ENCODE assay signal across 10 cellular contexts in genomic region chr2:189222440-189222839, GRCh38. TPM values are rescaled to one million over a fixed set of nuclear protein-coding genes. Genes with fewer than 3 reads are reported as not detected.
DNase-seq lines count a peak whose midpoint lies in the region; ATAC-seq and TF ChIP-seq lines count a peak whose summit lies in the region.
"Had no signal": no experiment of that assay in that cellular context is flagged by ENCODE, and none has a peak within 500 bp of the region (broad histone marks: within the 10 kb centered on the region; RNA-seq: fewer than 3 reads in every experiment).

No MANE protein-coding gene starts in this region.

- no peak overlapping the region for H3K9ac ChIP-seq in smooth muscle cell (ENCODE audit: low read depth)

- WGBS in smooth muscle cell (ENCODE audit: low lambda C conversion rate): 88% methylated on average over 3 of the region's 3 CpGs

- no peaks in the 10 kb centered on the region for H3K79me2 ChIP-seq in smooth muscle cell (ENCODE audit: low read depth)

- H3K9me3 ChIP-seq in smooth muscle cell (replicated peaks; ENCODE audit: low read depth): no peaks in the 10 kb centered on the region
- H3K9me3 ChIP-seq: ovary had no signal

- intact Hi-C loops in left ventricle myocardium superior (cut with micrococcal nuclease): no loop called here

- no peaks in the 10 kb centered on the region for H3K27me3 ChIP-seq in smooth muscle cell (ENCODE audit: low read depth)
- H3K27me3 ChIP-seq: ovary had no signal

- peak; percentile 95 for DNase-seq in LNCaP clone FGC (ENCODE audit: low read depth)
- DNase-seq in left ventricle myocardium superior: peak; percentile 17
- DNase-seq in smooth muscle cell (lab: John Stamatoyannopoulos, UW; ENCODE audit: unreplicated experiment): no peak
- no peak for DNase-seq in activated gamma-delta T cell (lab: John Stamatoyannopoulos, UW)
- DNase-seq: GDM1, T-cell had no signal

- H3K27ac ChIP-seq in VCaP: peak overlapping the region; percentile 88
- peak overlapping the region; percentile 26 for H3K27ac ChIP-seq in smooth muscle cell (ENCODE audit: low read depth)
- H3K27ac ChIP-seq: ovary had no signal

- ATAC-seq in left ventricle myocardium superior (peak; percentile 22), GM19463 (IDR thresholded peaks at IDR 0.05; ENCODE audit: unreplicated experiment) (no peak), HG03378 (IDR thresholded peaks at IDR 0.05; ENCODE audit: unreplicated experiment) (no peak)
- ATAC-seq: T-cell had no signal

- H3F3A ChIP-seq in smooth muscle cell (ENCODE audit: low read depth): peaks cover 12% of the 10 kb centered on the region

- no peaks in the 10 kb centered on the region for H3K36me3 ChIP-seq in smooth muscle cell (ENCODE audit: low read depth)
- H3K36me3 ChIP-seq: ovary had no signal

- H3K4me2 ChIP-seq in smooth muscle cell: peak overlapping the region; percentile 5

- peak overlapping the region; percentile 67 for H2AFZ ChIP-seq in smooth muscle cell (ENCODE audit: low read depth)

- H4K20me1 ChIP-seq in smooth muscle cell (ENCODE audit: low read depth): no peaks in the 10 kb centered on the region

- H3K4me3 ChIP-seq in LNCaP clone FGC (ENCODE audit: low read depth, low read length) (no peak overlapping the region), smooth muscle cell (no peak overlapping the region)
- H3K4me3 ChIP-seq: ovary had no signal

- TF ChIP-seq CTCF in LNCaP clone FGC (IDR thresholded peaks at IDR 0.05; ENCODE audit: control insufficient read depth, extremely low read depth, insufficient read depth): no peak
- no peak for TF ChIP-seq CTCF in VCaP (conservative IDR thresholded peaks at IDR 0.05)
- TF ChIP-seq CTCF in smooth muscle cell (IDR thresholded peaks at IDR 0.05; ENCODE audit: borderline replicate concordance, insufficient read depth, poor library complexity, severe bottlenecking): no peak

- H3K4me1 ChIP-seq in smooth muscle cell (ENCODE audit: low read depth): no peaks in the 10 kb centered on the region

RNA-seq across cellular contexts. Expression of gene COL5A2, which starts 42.9 kb away (rescaled TPM):
- total RNA-seq in left ventricle myocardium superior (8.1 TPM), smooth muscle cell (697 and 944 TPM in 2 replicates)
- 295 and 364 TPM in 2 replicates for polyA plus RNA-seq in smooth muscle cell

Comparison
In these comparisons a context has a peak if more than half of its experiments do, and no peak if none do; other contexts are left out.
1. DNase-seq: peak in LNCaP clone FGC (single experiment) and left ventricle myocardium superior (single experiment); none in smooth muscle cell (single experiment) and activated gamma-delta T cell (single experiment).
2. RNA of gene COL5A2, which starts 42.9 kb away (total RNA-seq): 697 to 944 TPM in smooth muscle cell; 8.1 TPM in left ventricle myocardium superior (single experiment); every median in the first group is over 10 times any median in the second.